ENCODE assay signal across 1 cellular context in genomic region chr6:149362289-149362688, GRCh38.
TF ChIP-seq lines count a peak whose summit lies in the region.

No MANE protein-coding gene starts in this region.

TF ChIP-seq in GM23338, 12 proteins besides CTCF, POLR2A, EP300 and RAD21 (continued from another document):
- TF ChIP-seq, protein P1, sequence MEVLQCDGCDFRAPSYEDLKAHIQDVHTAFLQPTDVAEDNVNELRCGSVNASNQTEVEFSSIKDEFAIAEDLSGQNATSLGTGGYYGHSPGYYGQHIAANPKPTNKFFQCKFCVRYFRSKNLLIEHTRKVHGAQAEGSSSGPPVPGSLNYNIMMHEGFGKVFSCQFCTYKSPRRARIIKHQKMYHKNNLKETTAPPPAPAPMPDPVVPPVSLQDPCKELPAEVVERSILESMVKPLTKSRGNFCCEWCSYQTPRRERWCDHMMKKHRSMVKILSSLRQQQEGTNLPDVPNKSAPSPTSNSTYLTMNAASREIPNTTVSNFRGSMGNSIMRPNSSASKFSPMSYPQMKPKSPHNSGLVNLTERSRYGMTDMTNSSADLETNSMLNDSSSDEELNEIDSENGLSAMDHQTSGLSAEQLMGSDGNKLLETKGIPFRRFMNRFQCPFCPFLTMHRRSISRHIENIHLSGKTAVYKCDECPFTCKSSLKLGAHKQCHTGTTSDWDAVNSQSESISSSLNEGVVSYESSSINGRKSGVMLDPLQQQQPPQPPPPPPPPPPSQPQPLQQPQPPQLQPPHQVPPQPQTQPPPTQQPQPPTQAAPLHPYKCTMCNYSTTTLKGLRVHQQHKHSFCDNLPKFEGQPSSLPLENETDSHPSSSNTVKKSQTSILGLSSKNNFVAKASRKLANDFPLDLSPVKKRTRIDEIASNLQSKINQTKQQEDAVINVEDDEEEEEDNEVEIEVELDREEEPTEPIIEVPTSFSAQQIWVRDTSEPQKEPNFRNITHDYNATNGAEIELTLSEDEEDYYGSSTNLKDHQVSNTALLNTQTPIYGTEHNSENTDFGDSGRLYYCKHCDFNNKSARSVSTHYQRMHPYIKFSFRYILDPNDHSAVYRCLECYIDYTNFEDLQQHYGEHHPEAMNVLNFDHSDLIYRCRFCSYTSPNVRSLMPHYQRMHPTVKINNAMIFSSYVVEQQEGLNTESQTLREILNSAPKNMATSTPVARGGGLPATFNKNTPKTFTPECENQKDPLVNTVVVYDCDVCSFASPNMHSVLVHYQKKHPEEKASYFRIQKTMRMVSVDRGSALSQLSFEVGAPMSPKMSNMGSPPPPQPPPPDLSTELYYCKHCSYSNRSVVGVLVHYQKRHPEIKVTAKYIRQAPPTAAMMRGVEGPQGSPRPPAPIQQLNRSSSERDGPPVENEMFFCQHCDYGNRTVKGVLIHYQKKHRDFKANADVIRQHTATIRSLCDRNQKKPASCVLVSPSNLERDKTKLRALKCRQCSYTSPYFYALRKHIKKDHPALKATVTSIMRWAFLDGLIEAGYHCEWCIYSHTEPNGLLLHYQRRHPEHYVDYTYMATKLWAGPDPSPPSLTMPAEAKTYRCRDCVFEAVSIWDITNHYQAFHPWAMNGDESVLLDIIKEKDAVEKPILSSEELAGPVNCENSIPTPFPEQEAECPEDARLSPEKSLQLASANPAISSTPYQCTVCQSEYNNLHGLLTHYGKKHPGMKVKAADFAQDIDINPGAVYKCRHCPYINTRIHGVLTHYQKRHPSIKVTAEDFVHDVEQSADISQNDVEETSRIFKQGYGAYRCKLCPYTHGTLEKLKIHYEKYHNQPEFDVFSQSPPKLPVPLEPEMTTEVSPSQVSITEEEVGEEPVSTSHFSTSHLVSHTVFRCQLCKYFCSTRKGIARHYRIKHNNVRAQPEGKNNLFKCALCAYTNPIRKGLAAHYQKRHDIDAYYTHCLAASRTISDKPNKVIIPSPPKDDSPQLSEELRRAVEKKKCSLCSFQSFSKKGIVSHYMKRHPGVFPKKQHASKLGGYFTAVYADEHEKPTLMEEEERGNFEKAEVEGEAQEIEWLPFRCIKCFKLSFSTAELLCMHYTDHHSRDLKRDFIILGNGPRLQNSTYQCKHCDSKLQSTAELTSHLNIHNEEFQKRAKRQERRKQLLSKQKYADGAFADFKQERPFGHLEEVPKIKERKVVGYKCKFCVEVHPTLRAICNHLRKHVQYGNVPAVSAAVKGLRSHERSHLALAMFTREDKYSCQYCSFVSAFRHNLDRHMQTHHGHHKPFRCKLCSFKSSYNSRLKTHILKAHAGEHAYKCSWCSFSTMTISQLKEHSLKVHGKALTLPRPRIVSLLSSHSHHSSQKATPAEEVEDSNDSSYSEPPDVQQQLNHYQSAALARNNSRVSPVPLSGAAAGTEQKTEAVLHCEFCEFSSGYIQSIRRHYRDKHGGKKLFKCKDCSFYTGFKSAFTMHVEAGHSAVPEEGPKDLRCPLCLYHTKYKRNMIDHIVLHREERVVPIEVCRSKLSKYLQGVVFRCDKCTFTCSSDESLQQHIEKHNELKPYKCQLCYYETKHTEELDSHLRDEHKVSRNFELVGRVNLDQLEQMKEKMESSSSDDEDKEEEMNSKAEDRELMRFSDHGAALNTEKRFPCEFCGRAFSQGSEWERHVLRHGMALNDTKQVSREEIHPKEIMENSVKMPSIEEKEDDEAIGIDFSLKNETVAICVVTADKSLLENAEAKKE (CRISPR knock-in tag; IDR thresholded peaks at IDR 0.05), result no peak
- no peak for TF ChIP-seq EZH2phosphoT487 (IDR thresholded peaks at IDR 0.05; ENCODE audit: unreplicated experiment)
- TF ChIP-seq, protein P2, sequence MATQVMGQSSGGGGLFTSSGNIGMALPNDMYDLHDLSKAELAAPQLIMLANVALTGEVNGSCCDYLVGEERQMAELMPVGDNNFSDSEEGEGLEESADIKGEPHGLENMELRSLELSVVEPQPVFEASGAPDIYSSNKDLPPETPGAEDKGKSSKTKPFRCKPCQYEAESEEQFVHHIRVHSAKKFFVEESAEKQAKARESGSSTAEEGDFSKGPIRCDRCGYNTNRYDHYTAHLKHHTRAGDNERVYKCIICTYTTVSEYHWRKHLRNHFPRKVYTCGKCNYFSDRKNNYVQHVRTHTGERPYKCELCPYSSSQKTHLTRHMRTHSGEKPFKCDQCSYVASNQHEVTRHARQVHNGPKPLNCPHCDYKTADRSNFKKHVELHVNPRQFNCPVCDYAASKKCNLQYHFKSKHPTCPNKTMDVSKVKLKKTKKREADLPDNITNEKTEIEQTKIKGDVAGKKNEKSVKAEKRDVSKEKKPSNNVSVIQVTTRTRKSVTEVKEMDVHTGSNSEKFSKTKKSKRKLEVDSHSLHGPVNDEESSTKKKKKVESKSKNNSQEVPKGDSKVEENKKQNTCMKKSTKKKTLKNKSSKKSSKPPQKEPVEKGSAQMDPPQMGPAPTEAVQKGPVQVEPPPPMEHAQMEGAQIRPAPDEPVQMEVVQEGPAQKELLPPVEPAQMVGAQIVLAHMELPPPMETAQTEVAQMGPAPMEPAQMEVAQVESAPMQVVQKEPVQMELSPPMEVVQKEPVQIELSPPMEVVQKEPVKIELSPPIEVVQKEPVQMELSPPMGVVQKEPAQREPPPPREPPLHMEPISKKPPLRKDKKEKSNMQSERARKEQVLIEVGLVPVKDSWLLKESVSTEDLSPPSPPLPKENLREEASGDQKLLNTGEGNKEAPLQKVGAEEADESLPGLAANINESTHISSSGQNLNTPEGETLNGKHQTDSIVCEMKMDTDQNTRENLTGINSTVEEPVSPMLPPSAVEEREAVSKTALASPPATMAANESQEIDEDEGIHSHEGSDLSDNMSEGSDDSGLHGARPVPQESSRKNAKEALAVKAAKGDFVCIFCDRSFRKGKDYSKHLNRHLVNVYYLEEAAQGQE (IDR thresholded peaks at IDR 0.05; ENCODE audit: unreplicated experiment), result no peak
- no peak for TF ChIP-seq ETS1 (IDR thresholded peaks at IDR 0.05)
- no peak for TF ChIP-seq ZNF331 (CRISPR knock-in tag; IDR thresholded peaks at IDR 0.05; ENCODE audit: low read depth)
- TF ChIP-seq CREB1 (CRISPR knock-in tag; IDR thresholded peaks at IDR 0.05; ENCODE audit: low read depth), result no peak
- TF ChIP-seq EZH2 (IDR thresholded peaks at IDR 0.05; ENCODE audit: low read depth, unreplicated experiment), result no peak
- no peak for TF ChIP-seq STAT1 (IDR thresholded peaks at IDR 0.05; ENCODE audit: unreplicated experiment)
